9 cellular contexts compared by ENCODE assay signal in genomic region chr6:167795874-167796667, GRCh38. TPM values are rescaled to one million over a fixed set of nuclear protein-coding genes. Genes with fewer than 3 reads are reported as not detected.
A peak's percentile ranks its signal among the peaks of the same experiment; 100 is the strongest.
DNase-seq lines count a peak whose midpoint lies in the region; ATAC-seq and TF ChIP-seq lines count a peak whose summit lies in the region.
"Had no signal": no experiment of that assay in that cellular context is flagged by ENCODE, and none has a peak within 500 bp of the region (broad histone marks: within the 10 kb centered on the region; RNA-seq: fewer than 3 reads in every experiment).

No MANE protein-coding gene starts in this region.

- H3K4me3 Mint-ChIP-seq in activated naive CD4-positive, alpha-beta T cell treated with anti-CD3 and anti-CD28 coated beads for 36 hours = peak overlapping the region; percentile 38
- H3K4me3 Mint-ChIP-seq in type B pancreatic cell = no peak overlapping the region
- H3K4me3 Mint-ChIP-seq in T-helper 2 cell treated with Interferon-gamma antibody and Interleukin-4, amounts not matched to agents 5 μg/mL and 100 μg/mL, for 36 hours = no peak overlapping the region

- H3K36me3 ChIP-seq in duodenal mucosa (ENCODE audit: control insufficient read depth in 1 of 2, insufficient read depth in 2 of 2, low read length in 2 of 2) = no peaks in the 10 kb centered on the region
- H3K36me3 ChIP-seq in mucosa of descending colon (ENCODE audit: low read depth) = no peaks in the 10 kb centered on the region

- H3K4me1 ChIP-seq in duodenal mucosa (ENCODE audit: control insufficient read depth in 1 of 2, insufficient read depth in 2 of 2, low read length in 2 of 2) = peaks cover 37 to 46% of the 10 kb centered on the region in 2 donors
- H3K4me1 ChIP-seq in mucosa of descending colon (ENCODE audit: low read depth) = peaks cover 17% of the 10 kb centered on the region

- H3K9ac ChIP-seq in duodenal mucosa (ENCODE audit: low read depth in 1 of 2, low read length in 2 of 2) = peak overlapping the region; percentile 24 to 60

- H3K27ac ChIP-seq in duodenal mucosa (ENCODE audit: low read depth, low read length) = no peak overlapping the region
- H3K27ac ChIP-seq: C4-2B had no signal

- H3K9me3 ChIP-seq in duodenal mucosa (ENCODE audit: control insufficient read depth in 1 of 2, low read length in 2 of 2) (no peaks in the 10 kb centered on the region), mucosa of descending colon (no peaks in the 10 kb centered on the region)

- intact Hi-C loops in activated naive CD4-positive, alpha-beta T cell treated with anti-CD3 and anti-CD28 coated beads for 36 hours (cut with micrococcal nuclease) = no loop called here
- intact Hi-C loops in mucosa of descending colon (cut with DNase I, micrococcal nuclease) = no loop called here

- no peaks in the 10 kb centered on the region for H3K9me3 Mint-ChIP-seq in activated naive CD4-positive, alpha-beta T cell treated with anti-CD3 and anti-CD28 coated beads for 36 hours
- no peaks in the 10 kb centered on the region for H3K9me3 Mint-ChIP-seq in type B pancreatic cell
- H3K9me3 Mint-ChIP-seq in T-helper 2 cell treated with Interferon-gamma antibody and Interleukin-4, amounts not matched to agents 5 μg/mL and 100 μg/mL, for 36 hours = no peaks in the 10 kb centered on the region

- ATAC-seq in mucosa of descending colon = peak; percentile 69

- peaks cover 54% of the 10 kb centered on the region for H3K27me3 Mint-ChIP-seq in activated naive CD4-positive, alpha-beta T cell treated with anti-CD3 and anti-CD28 coated beads for 36 hours (ENCODE audit: low read depth)
- peaks cover 12% of the 10 kb centered on the region for H3K27me3 Mint-ChIP-seq in type B pancreatic cell
- peaks cover 62% of the 10 kb centered on the region for H3K27me3 Mint-ChIP-seq in T-helper 2 cell treated with Interferon-gamma antibody and Interleukin-4, amounts not matched to agents 5 μg/mL and 100 μg/mL, for 36 hours (ENCODE audit: low read depth)

- H3K4me1 Mint-ChIP-seq in activated naive CD4-positive, alpha-beta T cell treated with anti-CD3 and anti-CD28 coated beads for 36 hours (ENCODE audit: low read depth) = peaks cover 9% of the 10 kb centered on the region
- peaks cover 15% of the 10 kb centered on the region for H3K4me1 Mint-ChIP-seq in type B pancreatic cell (ENCODE audit: unreplicated experiment)
- H3K4me1 Mint-ChIP-seq in T-helper 2 cell treated with Interferon-gamma antibody and Interleukin-4, amounts not matched to agents 5 μg/mL and 100 μg/mL, for 36 hours (ENCODE audit: low read depth) = no peaks in the 10 kb centered on the region

- H3K36me3 Mint-ChIP-seq in activated naive CD4-positive, alpha-beta T cell treated with anti-CD3 and anti-CD28 coated beads for 36 hours (ENCODE audit: low read depth) = no peaks in the 10 kb centered on the region
- peaks cover 4% of the 10 kb centered on the region for H3K36me3 Mint-ChIP-seq in type B pancreatic cell
- no peaks in the 10 kb centered on the region for H3K36me3 Mint-ChIP-seq in T-helper 2 cell treated with Interferon-gamma antibody and Interleukin-4, amounts not matched to agents 5 μg/mL and 100 μg/mL, for 36 hours (ENCODE audit: low read depth)

- peaks cover 6 to 16% of the 10 kb centered on the region in 2 donors for H3K27me3 ChIP-seq in duodenal mucosa (ENCODE audit: control insufficient read depth in 1 of 2, insufficient read depth in 2 of 2, low read length in 2 of 2)

- CTCF ChIA-PET in activated naive CD4-positive, alpha-beta T cell treated with anti-CD3 and anti-CD28 coated beads for 36 hours (lab: Charles Lee) = no interaction called here

- DNase-seq in activated naive CD4-positive, alpha-beta T cell treated with anti-CD3 and anti-CD28 coated beads for 36 hours = peak; percentile 10
- no peak for DNase-seq in activated naive CD4-positive, alpha-beta T cell (lab: John Stamatoyannopoulos, UW)
- DNase-seq in mucosa of descending colon = peak; percentile 66 to 78 (median 77)
- DNase-seq in type B pancreatic cell (ENCODE audit: extremely low spot score, unreplicated experiment) = peak; percentile 65
- no peak for DNase-seq in occipital lobe (lab: John Stamatoyannopoulos, UW)
- no peak for DNase-seq in T-helper 2 cell treated with Interferon-gamma antibody and Interleukin-4, amounts not matched to agents 5 μg/mL and 100 μg/mL, for 36 hours (ENCODE audit: low spot score)
- no peak for DNase-seq in DMS153 (lab: John Stamatoyannopoulos, UW)

- TF ChIP-seq CTCF in mucosa of descending colon (IDR thresholded peaks at IDR 0.05) = no peak
- TF ChIP-seq CTCF in type B pancreatic cell (conservative IDR thresholded peaks at IDR 0.05) = no peak

- H3K4me3 ChIP-seq in duodenal mucosa (ENCODE audit: low read depth in 1 of 2, low read length in 2 of 2) (peak overlapping the region; percentile 69 to 71), mucosa of descending colon (no peak overlapping the region)

- H3K27ac Mint-ChIP-seq in activated naive CD4-positive, alpha-beta T cell treated with anti-CD3 and anti-CD28 coated beads for 36 hours = no peak overlapping the region
- H3K27ac Mint-ChIP-seq in type B pancreatic cell = no peak overlapping the region
- no peak overlapping the region for H3K27ac Mint-ChIP-seq in T-helper 2 cell treated with Interferon-gamma antibody and Interleukin-4, amounts not matched to agents 5 μg/mL and 100 μg/mL, for 36 hours

RNA-seq across cellular contexts. Expression of gene AFDN, which starts 30.6 kb away (rescaled TPM):
- total RNA-seq in activated naive CD4-positive, alpha-beta T cell treated with anti-CD3 and anti-CD28 coated beads for 36 hours = 10 to 100 TPM; 12.5 to 13.9 TPM
- 100 to 1,000 TPM; 168 to 231 (median 208) TPM for total RNA-seq in mucosa of descending colon
- 140 and 154 TPM in 2 replicates for total RNA-seq in type B pancreatic cell (ENCODE audit: low replicate concordance)
- total RNA-seq in occipital lobe = 237 TPM

Comparison
In these comparisons a context has a peak if more than half of its experiments do, and no peak if none do; other contexts are left out.
1. DNase-seq: peak in activated naive CD4-positive, alpha-beta T cell treated with anti-CD3 and anti-CD28 coated beads for 36 hours (single experiment), mucosa of descending colon (3 of 3) and type B pancreatic cell (single experiment); none in activated naive CD4-positive, alpha-beta T cell (0 of 4), occipital lobe (single experiment), T-helper 2 cell treated with Interferon-gamma antibody and Interleukin-4, amounts not matched to agents 5 μg/mL and 100 μg/mL, for 36 hours (single experiment) and DMS153 (single experiment).